20 cellular contexts compared by ENCODE assay signal in the genomic region with DNA sequence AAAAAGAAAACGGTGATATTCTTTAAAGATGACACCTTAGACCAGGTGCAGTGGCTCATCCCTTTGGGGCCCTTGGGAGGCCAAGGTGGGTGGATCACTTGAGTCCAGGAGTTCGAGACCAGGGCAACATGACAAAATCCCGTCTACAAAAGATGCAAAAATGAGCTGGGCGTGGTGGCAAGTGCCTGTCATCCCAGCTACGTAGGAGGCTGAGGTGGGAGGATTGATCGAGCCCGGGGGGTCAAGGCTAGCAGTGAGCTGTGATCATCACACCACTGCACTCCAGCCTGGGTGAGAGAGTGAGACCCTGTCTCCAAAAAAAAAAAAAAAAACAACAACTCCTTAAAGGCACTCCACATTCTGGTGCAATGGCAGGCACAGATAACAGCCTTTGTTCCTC. TPM values are rescaled to one million over a fixed set of nuclear protein-coding genes. Genes with fewer than 3 reads are reported as not detected.
A peak's percentile ranks its signal among the peaks of the same experiment; 100 is the strongest.
DNase-seq lines count a peak whose midpoint lies in the region; TF ChIP-seq lines count a peak whose summit lies in the region.
"Had no signal": no experiment of that assay in that cellular context is flagged by ENCODE, and none has a peak within 500 bp of the region (broad histone marks: within the 10 kb centered on the region; RNA-seq: fewer than 3 reads in every experiment).

No MANE protein-coding gene starts in this region.

- H3K36me3 Mint-ChIP-seq in activated T-cell treated with anti-CD3 and anti-CD28 coated beads, Interleukin-2, amount 50 U/mL, for 24 hours (ENCODE audit: low read depth) = peaks cover 85% of the 10 kb centered on the region
- peaks cover 2% of the 10 kb centered on the region for H3K36me3 Mint-ChIP-seq in endodermal cell (ENCODE audit: low read depth)
- peaks cover 20% of the 10 kb centered on the region for H3K36me3 Mint-ChIP-seq in Calu3 (ENCODE audit: insufficient read depth, unreplicated experiment)

- no peaks in the 10 kb centered on the region for H3K9me3 Mint-ChIP-seq in activated T-cell treated with anti-CD3 and anti-CD28 coated beads, Interleukin-2, amount 50 U/mL, for 24 hours
- H3K9me3 Mint-ChIP-seq in endodermal cell (no peaks in the 10 kb centered on the region), Calu3 (ENCODE audit: low read depth, unreplicated experiment) (no peaks in the 10 kb centered on the region)
- H3K9me3 Mint-ChIP-seq: CD8-positive, alpha-beta memory T cell had no signal

- H3K36me3 ChIP-seq in NT2/D1 (ENCODE audit: insufficient read depth, insufficient read length, low read length) = no peaks in the 10 kb centered on the region
- H3K36me3 ChIP-seq in endodermal cell (ENCODE audit: control insufficient read depth, insufficient read depth, low read length) = no peaks in the 10 kb centered on the region
- H3K36me3 ChIP-seq: HAP-1 had no signal

- no TSS peak for BruUV-seq in Calu3 (replicated peaks; lab: Mats Ljungman, UMichigan)

- H3K9ac ChIP-seq in NT2/D1 (ENCODE audit: insufficient read length, low read depth) (peak overlapping the region; percentile 32), endodermal cell (ENCODE audit: extremely low read depth, low read length, poor library complexity, severe bottlenecking) (no peak overlapping the region)

- no peak overlapping the region for H3K4me3 Mint-ChIP-seq in activated T-cell treated with anti-CD3 and anti-CD28 coated beads, Interleukin-2, amount 50 U/mL, for 24 hours
- no peak overlapping the region for H3K4me3 Mint-ChIP-seq in endodermal cell
- H3K4me3 Mint-ChIP-seq in Calu3 (ENCODE audit: low read depth, unreplicated experiment) = no peak overlapping the region
- H3K4me3 Mint-ChIP-seq: CD8-positive, alpha-beta memory T cell had no signal

- H3K27ac Mint-ChIP-seq in activated T-cell treated with anti-CD3 and anti-CD28 coated beads, Interleukin-2, amount 50 U/mL, for 24 hours = peak overlapping the region; percentile 5
- peak overlapping the region; percentile 77 for H3K27ac Mint-ChIP-seq in endodermal cell
- H3K27ac Mint-ChIP-seq in Calu3 (ENCODE audit: unreplicated experiment) = no peak overlapping the region
- H3K27ac Mint-ChIP-seq: CD8-positive, alpha-beta memory T cell had no signal

- DNase-seq in activated T-cell treated with anti-CD3 and anti-CD28 coated beads, Interleukin-2, amount 50 U/mL, for 24 hours = no peak
- DNase-seq in activated T-cell treated with anti-CD3 and anti-CD28 coated beads, Interleukin-2, amount 50 U/mL, for 48 hours = no peak
- DNase-seq in NT2/D1 (ENCODE audit: low read depth, low spot score) (no peak), endodermal cell (peak; percentile 50), Calu3 (no peak), SW480 (ENCODE audit: low spot score) (no peak), lower leg skin (ENCODE audit: low spot score in 2 of 2) (no peak)
- DNase-seq in activated naive CD4-positive, alpha-beta T cell treated with anti-CD3 and anti-CD28 coated beads, Interleukin-2, amount 50 U/mL, for 16 hours = no peak
- DNase-seq: CD8-positive, alpha-beta memory T cell; DND-41; GF-D8; NCI-H2029; NCI-H2171 treated with DMSO at 0.1 percent for 48 hours; NCI-H82 had no signal

- no peaks in the 10 kb centered on the region for H3K9me3 ChIP-seq in NT2/D1 (ENCODE audit: insufficient read depth, low read length)
- no peaks in the 10 kb centered on the region for H3K9me3 ChIP-seq in endodermal cell (ENCODE audit: control insufficient read depth, low read length)
- H3K9me3 ChIP-seq: HAP-1 had no signal

- H3K27me3 Mint-ChIP-seq in activated T-cell treated with anti-CD3 and anti-CD28 coated beads, Interleukin-2, amount 50 U/mL, for 24 hours = no peaks in the 10 kb centered on the region
- H3K27me3 Mint-ChIP-seq in endodermal cell (ENCODE audit: insufficient read depth) (no peaks in the 10 kb centered on the region), Calu3 (ENCODE audit: unreplicated experiment) (no peaks in the 10 kb centered on the region)

- H3K4me1 ChIP-seq in NT2/D1 (ENCODE audit: insufficient read depth, insufficient read length) (peaks cover 23% of the 10 kb centered on the region), endodermal cell (ENCODE audit: control insufficient read depth, insufficient read depth, low read length) (peaks cover 13% of the 10 kb centered on the region)

- TF ChIP-seq CTCF in endodermal cell (conservative IDR thresholded peaks at IDR 0.05) (no peak), Calu3 (IDR thresholded peaks at IDR 0.05; ENCODE audit: unreplicated experiment) (no peak), lower leg skin (IDR thresholded peaks at IDR 0.05) (no peak)

- TF ChIP-seq POLR2A in lower leg skin (IDR thresholded peaks at IDR 0.05) = no peak

- no peaks in the 10 kb centered on the region for H3K27me3 ChIP-seq in NT2/D1 (ENCODE audit: insufficient read depth, insufficient read length)
- no peaks in the 10 kb centered on the region for H3K27me3 ChIP-seq in endodermal cell (ENCODE audit: control insufficient read depth, insufficient read depth, low read length, poor library complexity, severe bottlenecking)

- WGBS in endodermal cell (ENCODE audit: insufficient coverage in 1 of 2, insufficient read length in 1 of 2), 2 experiments = 91% methylated on average over 5 to 7 of the region's 7 CpGs
- WGBS in lower leg skin, 2 donors = 90 to 95% methylated on average over 7 of the region's 7 CpGs

- CTCF ChIA-PET in Calu3 (lab: Charles Lee) = no interaction called here

- no peak overlapping the region for H3K27ac ChIP-seq in endodermal cell (ENCODE audit: low read depth, low read length)
- H3K27ac ChIP-seq: HL-60 had no signal

- intact Hi-C loops in Calu3 (cut with micrococcal nuclease; ENCODE audit: unreplicated experiment) = no loop called here
- intact Hi-C loops in lower leg skin (cut with DNase I; ENCODE audit: low total_unique reads) = no loop called here

- no peaks in the 10 kb centered on the region for H3K4me1 Mint-ChIP-seq in activated T-cell treated with anti-CD3 and anti-CD28 coated beads, Interleukin-2, amount 50 U/mL, for 24 hours (ENCODE audit: low read depth)
- H3K4me1 Mint-ChIP-seq in endodermal cell (peaks cover 43% of the 10 kb centered on the region), Calu3 (ENCODE audit: low read depth, unreplicated experiment) (no peaks in the 10 kb centered on the region)

- H3K4me3 ChIP-seq in NT2/D1 (ENCODE audit: insufficient read length, low read depth) (no peak overlapping the region), endodermal cell (ENCODE audit: low read length) (no peak overlapping the region), lower leg skin (ENCODE audit: low read depth, poor library complexity, severe bottlenecking) (no peak overlapping the region)
- H3K4me3 ChIP-seq: HAP-1, K562 had no signal

RNA-seq across cellular contexts. Expression of gene CACNG5, which starts 56.4 kb away (rescaled TPM):
- total RNA-seq in endodermal cell (1 to 10 TPM in 1 of 2 donors, not detected in 1; 1.8 TPM), Calu3 (2022) (not detected in 2 replicates), lower leg skin (not detected)
- 0.36 TPM for polyA plus RNA-seq in endodermal cell (2013, experiment 1 of 2)
- polyA plus RNA-seq in endodermal cell (2013, experiment 2 of 2) = not detected
- total RNA-seq: A172; CD8-positive, alpha-beta memory T cell; K562; SK-MEL-5 had no signal
- polyA plus RNA-seq: BJ; CD8-positive, alpha-beta memory T cell; K562 had no signal
